In genomic region chr5:31530541-31531265, GRCh38 we compare ENCODE assay signal across 1 cellular context.
TF ChIP-seq lines count a peak whose summit lies in the region.

No MANE protein-coding gene starts in this region.

TF ChIP-seq in HepG2, 621 proteins besides CTCF, POLR2A, EP300 and RAD21:
- no peak for TF ChIP-seq AHDC1 (CRISPR knock-in tag; IDR thresholded peaks at IDR 0.05; ENCODE audit: borderline replicate concordance)
- no peak for TF ChIP-seq HOXA9 (CRISPR knock-in tag; IDR thresholded peaks at IDR 0.05; ENCODE audit: borderline replicate concordance)
- 0 out of 2 replicates have a peak, but pooled peaks have one; percentile 32 for TF ChIP-seq ZNF354B (CRISPR knock-in tag; IDR thresholded peaks at IDR 0.05)
- TF ChIP-seq MTF1 (CRISPR knock-in tag; IDR thresholded peaks at IDR 0.05), result no peak
- TF ChIP-seq ZKSCAN1 (IDR thresholded peaks at IDR 0.05; ENCODE audit: low read length), result 0 out of 2 replicates have a peak, but pooled peaks have one; percentile 52
- no peak for TF ChIP-seq CREBL2 (CRISPR knock-in tag; IDR thresholded peaks at IDR 0.05; ENCODE audit: borderline replicate concordance)
- TF ChIP-seq HNRNPK (IDR thresholded peaks at IDR 0.05; ENCODE audit: low read depth, low read length, poor library complexity, severe bottlenecking), result no peak
- no peak for TF ChIP-seq SYNCRIP (IDR thresholded peaks at IDR 0.05; ENCODE audit: insufficient read depth, low read depth, low read length)
- TF ChIP-seq ZBTB25 (CRISPR knock-in tag; IDR thresholded peaks at IDR 0.05), result no peak
